1 cellular context compared by ENCODE assay signal in genomic region chr2:147297820-147298219, GRCh38.
TF ChIP-seq lines count a peak whose summit lies in the region.

No MANE protein-coding gene starts in this region.

TF ChIP-seq in GM23338, 12 proteins besides CTCF, POLR2A, EP300 and RAD21 (continued from another document):
- TF ChIP-seq ZNF462 (CRISPR knock-in tag; IDR thresholded peaks at IDR 0.05) (no peak), NANOG (IDR thresholded peaks at IDR 0.05; ENCODE audit: borderline replicate concordance) (no peak), EZH2phosphoT487 (IDR thresholded peaks at IDR 0.05; ENCODE audit: unreplicated experiment) (no peak), EZH2 (IDR thresholded peaks at IDR 0.05; ENCODE audit: low read depth, unreplicated experiment) (no peak)
TF ChIP-seq in GM23338: peak in this region for 0.
